Comparison of ENCODE assay signal across 29 cellular contexts in the genomic region with DNA sequence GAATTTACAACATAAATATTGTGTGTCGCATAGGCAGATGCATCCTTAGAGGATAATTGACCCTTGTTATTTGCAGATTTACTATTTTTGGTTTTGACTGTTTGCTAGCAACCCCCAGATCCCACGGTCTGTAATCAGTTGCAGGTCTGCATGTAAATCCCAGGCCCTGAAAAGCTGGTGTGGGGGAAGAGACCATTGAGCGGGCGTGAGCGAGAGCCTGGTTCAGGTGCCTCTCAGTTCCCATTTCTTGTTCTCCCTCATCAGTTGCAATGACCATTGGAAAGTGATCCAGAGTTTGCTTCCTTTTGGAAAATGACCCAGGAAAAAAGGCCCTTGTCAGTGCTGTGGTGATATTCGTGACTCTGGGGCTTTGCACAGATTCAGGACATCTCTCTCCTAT.
DNase-seq lines count a peak whose midpoint lies in the region; ATAC-seq, FAIRE-seq and TF ChIP-seq lines count a peak whose summit lies in the region.
"Had no signal": no experiment of that assay in that cellular context is flagged by ENCODE, and none has a peak within 500 bp of the region (broad histone marks: within the 10 kb centered on the region; RNA-seq: fewer than 3 reads in every experiment).

No MANE protein-coding gene starts in this region.

- H3K27ac Mint-ChIP-seq in activated CD4-positive, alpha-beta T cell treated with anti-CD3 and anti-CD28 coated beads for 36 hours, result no peak overlapping the region
- H3K27ac Mint-ChIP-seq: dendritic cell treated with granulocyte-macrophage colony-stimulating factor and Interleukin-4, amounts not matched to agents 40 ng/mL and 50 ng/mL, for 4 days had no signal

- TF ChIP-seq CTCF in OCI-LY3 (IDR thresholded peaks at IDR 0.05; ENCODE audit: low read depth, low read length), result no peak
- TF ChIP-seq CTCF in spleen (IDR thresholded peaks at IDR 0.05 in 8 of 11, conservative IDR thresholded peaks at IDR 0.05 in 3 of 11), result no peak
- TF ChIP-seq CTCF in brain microvascular endothelial cell (IDR thresholded peaks at IDR 0.05; ENCODE audit: low read depth, low read length, missing control alignments), result no peak
- TF ChIP-seq CTCF in transverse colon (IDR thresholded peaks at IDR 0.05), result no peak

- H3K79me2 ChIP-seq in OCI-LY3 (ENCODE audit: low read length), result no peaks in the 10 kb centered on the region

- H3K4me3 Mint-ChIP-seq in activated CD4-positive, alpha-beta T cell treated with anti-CD3 and anti-CD28 coated beads for 36 hours, result no peak overlapping the region
- H3K4me3 Mint-ChIP-seq: B cell; dendritic cell treated with granulocyte-macrophage colony-stimulating factor and Interleukin-4, amounts not matched to agents 40 ng/mL and 50 ng/mL, for 4 days; neural progenitor cell had no signal

- H3K36me3 Mint-ChIP-seq in activated CD4-positive, alpha-beta T cell treated with anti-CD3 and anti-CD28 coated beads for 36 hours (ENCODE audit: low read depth), result peaks cover 12% of the 10 kb centered on the region
- H3K36me3 Mint-ChIP-seq: neural progenitor cell had no signal

- H3K4me1 Mint-ChIP-seq in activated CD4-positive, alpha-beta T cell treated with anti-CD3 and anti-CD28 coated beads for 36 hours, result peaks cover 42% of the 10 kb centered on the region

- H3K4me1 ChIP-seq in OCI-LY3 (ENCODE audit: low read length) (peaks cover 38% of the 10 kb centered on the region), spleen (peaks cover 4 to 40% (median 26%) of the 10 kb centered on the region in 6 donors), transverse colon (peaks cover 7 to 22% (median 10%) of the 10 kb centered on the region in 4 donors)
- H3K4me1 ChIP-seq: left ventricle myocardium inferior, neural progenitor cell, pancreas, testis had no signal

- FAIRE-seq in GM12891 (lab: Jason Lieb, UNC), result no peak
- FAIRE-seq: G401.6, HepG2, keratinocyte, pancreas, RCC 7860 had no signal

- WGBS in spleen, 5 donors, result 66 to 82% (median 80%) methylated on average over 6 of the region's 6 CpGs
- WGBS in transverse colon (ENCODE audit: low coverage in 1 of 2), 2 donors, result 77 to 90% methylated on average over 4 to 6 of the region's 6 CpGs

- H3K4me2 ChIP-seq in OCI-LY3 (ENCODE audit: low read length), result peak overlapping the region; percentile 36
- H3K4me2 ChIP-seq: neural progenitor cell had no signal

- in situ Hi-C loops in brain microvascular endothelial cell (cut with HindIII; ENCODE audit: low pct_ligation_motif_present, low sequenced_read_pairs), result no loop called here
- in situ Hi-C loops in transverse colon (cut with MboI; ENCODE audit: low pct_ligation_motif_present in 1 of 4, low pct_unique_long_range_greater_than_20kb in 1 of 4, low sequenced_read_pairs in 3 of 4), result no loop called here

- H3K9ac ChIP-seq in OCI-LY3 (ENCODE audit: low read length), result no peak overlapping the region
- H3K9ac ChIP-seq: neural progenitor cell had no signal

- TF ChIP-seq EP300 in transverse colon (IDR thresholded peaks at IDR 0.05; ENCODE audit: low read depth), result no peak

- peaks cover 2% of the 10 kb centered on the region for H3K9me3 Mint-ChIP-seq in activated CD4-positive, alpha-beta T cell treated with anti-CD3 and anti-CD28 coated beads for 36 hours (ENCODE audit: low read depth)
- H3K9me3 Mint-ChIP-seq: dendritic cell treated with granulocyte-macrophage colony-stimulating factor and Interleukin-4, amounts not matched to agents 40 ng/mL and 50 ng/mL, for 4 days; neural progenitor cell had no signal

- H3K27ac ChIP-seq in OCI-LY3 (ENCODE audit: low read length) (no peak overlapping the region), spleen (no peak overlapping the region), brain microvascular endothelial cell (no peak overlapping the region), transverse colon (no peak overlapping the region)
- H3K27ac ChIP-seq: left ventricle myocardium inferior, neural progenitor cell, pancreas, testis, vagina had no signal

- CTCF ChIA-PET in activated CD4-positive, alpha-beta T cell treated with anti-CD3 and anti-CD28 coated beads for 36 hours (lab: Charles Lee), result interaction anchor here (0.7 kb wide), 1 partner anchor 66 kb away, joined by 3 read pairs; no protein-coding TSS in a partner anchor

- H2AFZ ChIP-seq in OCI-LY3 (ENCODE audit: low read depth, low read length), result no peak overlapping the region
- H2AFZ ChIP-seq: neural progenitor cell had no signal

- H3K4me3 ChIP-seq in OCI-LY3 (ENCODE audit: low read length) (no peak overlapping the region), spleen (no peak overlapping the region), brain microvascular endothelial cell (ENCODE audit: low read depth, low read length) (no peak overlapping the region), transverse colon (no peak overlapping the region)
- H3K4me3 ChIP-seq: left ventricle myocardium inferior, neural progenitor cell, pancreas, testis, vagina had no signal

- H3K9me3 ChIP-seq in OCI-LY3 (ENCODE audit: insufficient read depth, low read length) (no peaks in the 10 kb centered on the region), spleen (peaks cover 0 to 5% (median 0%) of the 10 kb centered on the region in 8 donors), transverse colon (no peaks in the 10 kb centered on the region)
- H3K9me3 ChIP-seq: left ventricle myocardium inferior, pancreas, testis, vagina had no signal

- H3K36me3 ChIP-seq in OCI-LY3 (replicated peaks; ENCODE audit: low read depth, low read length) (no peaks in the 10 kb centered on the region), spleen (no peaks in the 10 kb centered on the region), brain microvascular endothelial cell (replicated peaks) (no peaks in the 10 kb centered on the region), transverse colon (no peaks in the 10 kb centered on the region)
- H3K36me3 ChIP-seq: left ventricle myocardium inferior, neural progenitor cell, pancreas, vagina had no signal

- no peaks in the 10 kb centered on the region for H3K27me3 Mint-ChIP-seq in activated CD4-positive, alpha-beta T cell treated with anti-CD3 and anti-CD28 coated beads for 36 hours
- H3K27me3 Mint-ChIP-seq: B cell had no signal

- DNase-seq in activated CD4-positive, alpha-beta T cell treated with anti-CD3 and anti-CD28 coated beads for 36 hours, result peak; percentile 3
- no peak for DNase-seq in activated CD4-positive, alpha-beta T cell treated with anti-CD3 and anti-CD28 coated beads, Interleukin-2, amount 50 U/mL, for 1 hour
- DNase-seq in GM12891 (ENCODE audit: insufficient read length, low spot score), result no peak
- peak; percentile 24 for DNase-seq in spleen
- no peak for DNase-seq in COR-L47 (lab: John Stamatoyannopoulos, UW)
- DNase-seq in brain microvascular endothelial cell, result no peak
- DNase-seq in transverse colon, result no peak
- DNase-seq: activated naive CD4-positive, alpha-beta T cell treated with Interleukin-2 at 50 U/mL for 16 hours; central memory CD4-positive, alpha-beta T cell; DMS79; HCEC 1CT; Karpas-422; left ventricle myocardium inferior; mesenchymal stem cell; NCI-H1417 treated with DMSO at 0.1 percent for 48 hours; stimulated activated naive CD4-positive, alpha-beta T cell; T-helper 9 cell; testis had no signal

- ATAC-seq in activated CD4-positive, alpha-beta T cell treated with anti-CD3 and anti-CD28 coated beads for 36 hours, result no peak
- ATAC-seq: esophagus mucosa, HepG2, pancreas had no signal

- intact Hi-C loops in activated CD4-positive, alpha-beta T cell treated with anti-CD3 and anti-CD28 coated beads for 36 hours (cut with DNase I, micrococcal nuclease), result no loop called here
- intact Hi-C loops in spleen (cut with DNase I; ENCODE audit: low total_unique reads), result no loop called here
- intact Hi-C loops in transverse colon (cut with DNase I; ENCODE audit: low total_unique reads), result no loop called here

- TF ChIP-seq POLR2A in GM12891 (IDR thresholded peaks at IDR 0.05; ENCODE audit: low read depth, low read length), result no peak
- TF ChIP-seq POLR2A in spleen (IDR thresholded peaks at IDR 0.05), result no peak
- no peak for TF ChIP-seq POLR2A in transverse colon (IDR thresholded peaks at IDR 0.05)

- POLR2A ChIA-PET in activated CD4-positive, alpha-beta T cell treated with anti-CD3 and anti-CD28 coated beads for 36 hours (lab: Charles Lee), result no interaction called here

- peaks cover 29% of the 10 kb centered on the region for H3K27me3 ChIP-seq in OCI-LY3 (ENCODE audit: low read depth, low read length)
- H3K27me3 ChIP-seq in spleen (replicated peaks in 1 of 7), result no peaks in the 10 kb centered on the region
- H3K27me3 ChIP-seq in brain microvascular endothelial cell (replicated peaks), result peaks cover 10% of the 10 kb centered on the region
- H3K27me3 ChIP-seq in transverse colon, result no peaks in the 10 kb centered on the region
- H3K27me3 ChIP-seq: neural progenitor cell, pancreas, testis, vagina had no signal

- no peaks in the 10 kb centered on the region for H4K20me1 ChIP-seq in OCI-LY3 (ENCODE audit: insufficient read depth, low read length)

TF ChIP-seq in GM12891, 5 proteins besides CTCF, POLR2A, EP300 and RAD21:
- peak; percentile 63 for TF ChIP-seq SPI1 (IDR thresholded peaks at IDR 0.05; ENCODE audit: low read depth, low read length)
- TF ChIP-seq TAF1 (IDR thresholded peaks at IDR 0.05; ENCODE audit: low read depth, low read length), result no peak
TF ChIP-seq in GM12891: peak in this region for 1.

Comparison
In these comparisons a context has a peak if more than half of its experiments do, and no peak if none do; other contexts are left out.
1. DNase-seq: peak in activated CD4-positive, alpha-beta T cell treated with anti-CD3 and anti-CD28 coated beads for 36 hours (single experiment) and spleen (single experiment); none in activated CD4-positive, alpha-beta T cell treated with anti-CD3 and anti-CD28 coated beads, Interleukin-2, amount 50 U/mL, for 1 hour (single experiment), GM12891 (single experiment), COR-L47 (single experiment), brain microvascular endothelial cell (single experiment) and transverse colon (single experiment).